Comparison of ENCODE assay signal across 23 cellular contexts in genomic region chr5:153513171-153513570, GRCh38. TPM values are rescaled to one million over a fixed set of nuclear protein-coding genes. Genes with fewer than 3 reads are reported as not detected.
DNase-seq lines count a peak whose midpoint lies in the region; ATAC-seq, FAIRE-seq and TF ChIP-seq lines count a peak whose summit lies in the region.
"Had no signal": no experiment of that assay in that cellular context is flagged by ENCODE, and none has a peak within 500 bp of the region (broad histone marks: within the 10 kb centered on the region; RNA-seq: fewer than 3 reads in every experiment).

No MANE protein-coding gene starts in this region.

- no peak for FAIRE-seq in astrocyte (lab: Jason Lieb, UNC)
- FAIRE-seq: A204.1, keratinocyte had no signal

- H3K4me3 ChIP-seq in heart left ventricle = no peak overlapping the region
- no peak overlapping the region for H3K4me3 ChIP-seq in astrocyte (ENCODE audit: insufficient read depth, low read depth, low read length)
- H3K4me3 ChIP-seq: hepatocyte, SJCRH30, tibial nerve had no signal

- H3K79me2 ChIP-seq in astrocyte (ENCODE audit: insufficient read depth, low read length) = no peaks in the 10 kb centered on the region
- H3K79me2 ChIP-seq: hepatocyte had no signal

- no peak for TF ChIP-seq CTCF in heart left ventricle (IDR thresholded peaks at IDR 0.05)
- TF ChIP-seq CTCF in astrocyte (IDR thresholded peaks at IDR 0.05; ENCODE audit: insufficient read depth, low read depth, low read length) = no peak

- 40 to 45% (median 44%) methylated on average over 4 of the region's 4 CpGs for WGBS in heart left ventricle, 4 donors

- H3K9me3 Mint-ChIP-seq in astrocyte (ENCODE audit: unreplicated experiment) = no peaks in the 10 kb centered on the region
- H3K9me3 Mint-ChIP-seq: activated CD8-positive, alpha-beta T cell treated with anti-CD3 and anti-CD28 coated beads for 36 hours had no signal

- no peaks in the 10 kb centered on the region for H4K20me1 ChIP-seq in astrocyte (ENCODE audit: insufficient read depth, low read length)

- ATAC-seq in left ventricle myocardium superior = no peak
- no peak for ATAC-seq in heart left ventricle
- no peak for ATAC-seq in HG03378 (IDR thresholded peaks at IDR 0.05; ENCODE audit: unreplicated experiment)
- no peak for ATAC-seq in GM18907 (IDR thresholded peaks at IDR 0.05; ENCODE audit: unreplicated experiment)
- ATAC-seq: activated CD8-positive, alpha-beta T cell treated with anti-CD3 and anti-CD28 coated beads for 36 hours; activated naive CD4-positive, alpha-beta T cell treated with anti-CD3 and anti-CD28 coated beads, Interleukin-2, amount 50 U/mL, for 72 hours; CD8-positive, alpha-beta T cell; natural killer cell treated with Interleukin-12 subunit alpha and Interleukin-12 subunit beta and Interleukin-15 and Interleukin-18, amount 100 ng/mL, for 72 hours; PC-3; stimulated activated naive B cell treated with anti-CD40 and anti-IgM and Interleukin-4, amounts not matched to agents 10 μg/mL and 1 μg/mL and 100 μg/mL, for 72 hours had no signal

- H3K9me3 ChIP-seq in heart left ventricle = peaks cover 0 to 12% (median 5%) of the 10 kb centered on the region in 12 donors
- H3K9me3 ChIP-seq in astrocyte (ENCODE audit: insufficient read depth, low read depth, low read length) = no peaks in the 10 kb centered on the region
- H3K9me3 ChIP-seq: SJCRH30 had no signal

- no peaks in the 10 kb centered on the region for H3K36me3 Mint-ChIP-seq in astrocyte (ENCODE audit: low read depth, unreplicated experiment)
- H3K36me3 Mint-ChIP-seq: activated naive CD4-positive, alpha-beta T cell treated with anti-CD3 and anti-CD28 coated beads, Interleukin-2, amount 50 U/mL, for 72 hours; CD8-positive, alpha-beta T cell; natural killer cell treated with Interleukin-12 subunit alpha and Interleukin-12 subunit beta and Interleukin-15 and Interleukin-18, amount 100 ng/mL, for 72 hours; stimulated activated naive B cell treated with anti-CD40 and anti-IgM and Interleukin-4, amounts not matched to agents 10 μg/mL and 1 μg/mL and 100 μg/mL, for 72 hours had no signal

- no peak overlapping the region for H3K4me3 Mint-ChIP-seq in astrocyte (ENCODE audit: unreplicated experiment)
- H3K4me3 Mint-ChIP-seq: activated B cell treated with CpG ODN at 0.5 μM for 24 hours; activated CD8-positive, alpha-beta T cell treated with anti-CD3 and anti-CD28 coated beads for 36 hours; CD8-positive, alpha-beta T cell; natural killer cell treated with Interleukin-12 subunit alpha and Interleukin-12 subunit beta and Interleukin-15 and Interleukin-18, amount 100 ng/mL, for 72 hours; stimulated activated naive B cell treated with anti-CD40 and anti-IgM and Interleukin-4, amounts not matched to agents 10 μg/mL and 1 μg/mL and 100 μg/mL, for 72 hours had no signal

- peaks cover 6% of the 10 kb centered on the region for H3K4me1 Mint-ChIP-seq in astrocyte (ENCODE audit: low read depth, unreplicated experiment)
- H3K4me1 Mint-ChIP-seq: activated B cell treated with CpG ODN at 0.5 μM for 24 hours; stimulated activated naive B cell treated with anti-CD40 and anti-IgM and Interleukin-4, amounts not matched to agents 10 μg/mL and 1 μg/mL and 100 μg/mL, for 72 hours had no signal

- no peak for TF ChIP-seq POLR2A in heart left ventricle (IDR thresholded peaks at IDR 0.05)

- H3K27ac ChIP-seq in heart left ventricle = no peak overlapping the region
- no peak overlapping the region for H3K27ac ChIP-seq in astrocyte (ENCODE audit: low read depth, low read length)
- H3K27ac ChIP-seq: hepatocyte, SJCRH30, tibial nerve had no signal

- intact Hi-C loops in left ventricle myocardium superior (cut with micrococcal nuclease) (no loop called here), heart left ventricle (cut with DNase I) (no loop called here)

- peak overlapping the region; percentile 35 for H3K27ac Mint-ChIP-seq in astrocyte (ENCODE audit: unreplicated experiment)
- H3K27ac Mint-ChIP-seq: activated B cell treated with CpG ODN at 0.5 μM for 24 hours; activated CD8-positive, alpha-beta T cell treated with anti-CD3 and anti-CD28 coated beads for 36 hours; activated naive CD4-positive, alpha-beta T cell treated with anti-CD3 and anti-CD28 coated beads, Interleukin-2, amount 50 U/mL, for 72 hours; CD8-positive, alpha-beta T cell; natural killer cell treated with Interleukin-12 subunit alpha and Interleukin-12 subunit beta and Interleukin-15 and Interleukin-18, amount 100 ng/mL, for 72 hours; stimulated activated naive B cell treated with anti-CD40 and anti-IgM and Interleukin-4, amounts not matched to agents 10 μg/mL and 1 μg/mL and 100 μg/mL, for 72 hours had no signal

- no peaks in the 10 kb centered on the region for H3K27me3 Mint-ChIP-seq in astrocyte (ENCODE audit: low read depth, unreplicated experiment)
- H3K27me3 Mint-ChIP-seq: activated B cell treated with CpG ODN at 0.5 μM for 24 hours; activated CD8-positive, alpha-beta T cell treated with anti-CD3 and anti-CD28 coated beads for 36 hours; stimulated activated naive B cell treated with anti-CD40 and anti-IgM and Interleukin-4, amounts not matched to agents 10 μg/mL and 1 μg/mL and 100 μg/mL, for 72 hours had no signal

- H3K9ac ChIP-seq in astrocyte (ENCODE audit: low read length) = no peak overlapping the region

- H3K36me3 ChIP-seq in heart left ventricle = no peaks in the 10 kb centered on the region
- H3K36me3 ChIP-seq in astrocyte (ENCODE audit: insufficient read depth, low read length) = no peaks in the 10 kb centered on the region
- H3K36me3 ChIP-seq: SJCRH30, tibial nerve had no signal

- H3K4me2 ChIP-seq in astrocyte (ENCODE audit: low read length) = no peak overlapping the region
- H3K4me2 ChIP-seq: hepatocyte had no signal

- DNase-seq in left ventricle myocardium superior = peak; percentile 33
- DNase-seq in heart left ventricle = no peak
- DNase-seq in astrocyte (ENCODE audit: low read depth) = peak; percentile 65
- DNase-seq in inferior parietal cortex (ENCODE audit: extremely low spot score) = peak; percentile 58
- no peak for DNase-seq in ureter (ENCODE audit: low spot score)
- no peak for DNase-seq in NCI-H1105 (lab: John Stamatoyannopoulos, UW)
- DNase-seq: activated B cell treated with CpG ODN at 0.5 μM for 24 hours; activated CD8-positive, alpha-beta T cell treated with anti-CD3 and anti-CD28 coated beads for 36 hours; activated T-cell treated with anti-CD3 and anti-CD28 coated beads, Interleukin-2, amount 50 U/mL, for 48 hours; CD8-positive, alpha-beta T cell; KBM-7; PC-3; stimulated activated CD4-positive, alpha-beta T cell treated with anti-CD3 and anti-CD28 coated beads, Interleukin-15, amount 100 ng/mL, for 24 hours; stimulated activated naive B cell treated with anti-CD40 and anti-IgM and Interleukin-4, amounts not matched to agents 10 μg/mL and 1 μg/mL and 100 μg/mL, for 72 hours had no signal

- H3K27me3 ChIP-seq in heart left ventricle = no peaks in the 10 kb centered on the region
- no peaks in the 10 kb centered on the region for H3K27me3 ChIP-seq in astrocyte (ENCODE audit: insufficient read depth, low read length)
- H3K27me3 ChIP-seq: hepatocyte, SJCRH30, tibial nerve had no signal

- H3K4me1 ChIP-seq in heart left ventricle = peaks cover 0 to 5% (median 0%) of the 10 kb centered on the region in 12 donors
- H3K4me1 ChIP-seq in astrocyte (ENCODE audit: insufficient read depth, low read length) = no peaks in the 10 kb centered on the region
- H3K4me1 ChIP-seq: SJCRH30 had no signal

- H2AFZ ChIP-seq in astrocyte (ENCODE audit: low read depth, low read length) = no peak overlapping the region
- H2AFZ ChIP-seq: hepatocyte had no signal

RNA-seq across cellular contexts. Expression of gene GRIA1, which starts 22.7 kb away (rescaled TPM):
- 0.15 TPM for total RNA-seq in left ventricle myocardium superior
- 1 to 10 TPM in 1 of 9 donors, under 1 TPM in 5, not detected in 3; 0.07 to 1.5 (median 0.54) TPM for total RNA-seq in heart left ventricle
- polyA plus RNA-seq in heart left ventricle = under 1 TPM; 0.12 to 0.15 TPM
- total RNA-seq in astrocyte = 4.2 and 5.4 TPM in 2 replicates
- not detected for total RNA-seq in ureter
- total RNA-seq: activated B cell treated with CpG ODN at 0.5 μM for 24 hours; activated CD8-positive, alpha-beta T cell treated with anti-CD3 and anti-CD28 coated beads for 36 hours; activated naive CD4-positive, alpha-beta T cell treated with anti-CD3 and anti-CD28 coated beads, Interleukin-2, amount 50 U/mL, for 72 hours; CD8-positive, alpha-beta T cell; natural killer cell treated with Interleukin-12 subunit alpha and Interleukin-12 subunit beta and Interleukin-15 and Interleukin-18, amount 100 ng/mL, for 72 hours; PC-3; SJCRH30 had no signal
- polyA plus RNA-seq: keratinocyte had no signal

Comparison
In these comparisons a context has a peak if more than half of its experiments do, and no peak if none do; other contexts are left out.
1. DNase-seq: peak in left ventricle myocardium superior (single experiment), astrocyte (single experiment) and inferior parietal cortex (single experiment); none in heart left ventricle (0 of 5), ureter (single experiment) and NCI-H1105 (single experiment).